ENCODE assay signal across 23 cellular contexts in genomic region chr15:76270876-76271275, GRCh38.
"Had no signal": no experiment of that assay in that cellular context is flagged by ENCODE, and none has a peak within 500 bp of the region (broad histone marks: within the 10 kb centered on the region; RNA-seq: fewer than 3 reads in every experiment).

No MANE protein-coding gene starts in this region.

- H2AFZ ChIP-seq: neural progenitor cell, parathyroid adenoma had no signal

- H3K36me3 ChIP-seq: ovary, uterus had no signal

- DNase-seq: natural killer cell; occipital lobe; ovary; posterior cingulate gyrus; psoas muscle; right cardiac atrium; right lobe of liver; sigmoid colon; small intestine; stimulated activated CD4-positive, alpha-beta T cell treated with anti-CD3 and anti-CD28 coated beads, Interleukin-15, amount 100 ng/mL, for 24 hours; stimulated activated CD4-positive, alpha-beta T cell treated with anti-CD3 and anti-CD28 coated beads, Interleukin-2, amount 100 ng/mL, for 24 hours; stimulated activated CD4-positive, alpha-beta T cell treated with anti-CD3 and anti-CD28 coated beads, Interleukin-2, amount 100 ng/mL, for 48 hours; stimulated activated CD4-positive, alpha-beta T cell treated with anti-CD3 and anti-CD28 coated beads, Interleukin-4, amount 100 ng/mL, for 24 hours; stimulated activated naive B cell treated with anti-CD40 and anti-IgM and Interleukin-4, amounts not matched to agents 10 μg/mL and 1 μg/mL and 100 μg/mL, for 72 hours; stimulated activated naive CD4-positive, alpha-beta T cell treated with Interleukin-2 at 50 U/mL for 16 hours; stomach; thyroid gland; upper lobe of right lung; uterus had no signal

- H3K9ac ChIP-seq: neural progenitor cell, parathyroid adenoma had no signal

- H3K4me1 ChIP-seq: parathyroid adenoma, psoas muscle, right lobe of liver, sigmoid colon, thyroid gland, tibial nerve, upper lobe of right lung, uterus had no signal

- H3K27ac ChIP-seq: neural progenitor cell, ovary, parathyroid adenoma, psoas muscle, right lobe of liver, sigmoid colon, stomach, thoracic aorta, thyroid gland, tibial nerve, upper lobe of right lung, uterus had no signal

- H3K4me2 ChIP-seq: neural progenitor cell had no signal

- H3K4me3 ChIP-seq: neural progenitor cell, ovary, psoas muscle, right lobe of liver, sigmoid colon, stomach, thoracic aorta, thyroid gland, tibial nerve, upper lobe of right lung, uterus had no signal

- H3K27me3 ChIP-seq: neural progenitor cell, ovary, right lobe of liver, sigmoid colon, stomach, thyroid gland, tibial nerve, upper lobe of right lung, uterus had no signal

- H3K79me2 ChIP-seq: parathyroid adenoma had no signal

- H3K9me3 ChIP-seq: right lobe of liver, thoracic aorta, thyroid gland had no signal

- FAIRE-seq: small intestine had no signal
